In the genomic region with DNA sequence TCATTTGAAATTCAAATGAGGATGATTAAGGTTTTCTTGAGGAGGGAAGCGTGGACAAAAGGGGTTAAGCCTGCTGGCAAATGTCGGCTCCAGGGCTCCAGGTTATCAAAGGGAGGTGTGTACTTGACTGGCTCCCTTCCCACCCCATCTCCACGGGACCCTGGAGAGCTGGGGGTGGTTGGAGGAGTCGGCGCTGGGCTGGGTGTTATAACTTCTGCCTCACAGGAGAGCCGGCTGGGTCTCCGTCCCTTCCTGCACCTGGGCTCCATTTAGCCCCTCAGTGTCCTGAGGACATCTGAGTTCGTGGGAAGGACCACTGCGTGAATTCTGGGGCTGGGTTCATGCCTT, we compare ENCODE assay signal across 23 cellular contexts. TPM values are rescaled to one million over a fixed set of nuclear protein-coding genes. Genes with fewer than 3 reads are reported as not detected.
DNase-seq lines count a peak whose midpoint lies in the region; ATAC-seq and TF ChIP-seq lines count a peak whose summit lies in the region.
"Had no signal": no experiment of that assay in that cellular context is flagged by ENCODE, and none has a peak within 500 bp of the region (broad histone marks: within the 10 kb centered on the region; RNA-seq: fewer than 3 reads in every experiment).

No MANE protein-coding gene starts in this region.

- ATAC-seq in GM19023 (IDR thresholded peaks at IDR 0.05; ENCODE audit: unreplicated experiment) (peak; percentile 15), HG03342 (IDR thresholded peaks at IDR 0.05; ENCODE audit: unreplicated experiment) (no peak)
- ATAC-seq: K562; naive thymus-derived CD8-positive, alpha-beta T cell had no signal

- peak overlapping the region; percentile 39 for H3K4me3 ChIP-seq in HUES6 (ENCODE audit: low read depth, low read length)
- H3K4me3 ChIP-seq in endodermal cell (ENCODE audit: low read length), result peak overlapping the region; percentile 68
- H3K4me3 ChIP-seq in neural progenitor cell, result peak overlapping the region; percentile 43
- H3K4me3 ChIP-seq: breast epithelium, coronary artery, K562, sigmoid colon, testis, vagina had no signal

- peaks cover 7% of the 10 kb centered on the region for H3F3A ChIP-seq in neural progenitor cell (ENCODE audit: low read depth)

- no peaks in the 10 kb centered on the region for H4K20me1 ChIP-seq in neural progenitor cell (ENCODE audit: low read depth)

- DNase-seq in endodermal cell (peak; percentile 90), neural progenitor cell (ENCODE audit: low spot score) (peak; percentile 73), DMS79 treated with DMSO at 0.1 percent for 48 hours (lab: John Stamatoyannopoulos, UW) (no peak), SKM-1 (lab: John Stamatoyannopoulos, UW; ENCODE audit: unreplicated experiment) (no peak)
- no peak for DNase-seq in central memory CD4-positive, alpha-beta T cell
- DNase-seq: activated CD4-positive, CD25-positive, alpha-beta regulatory T cell treated with anti-CD3 and anti-CD28 coated beads, Interleukin-2, amount 50 U/mL, for 72 hours; activated gamma-delta T cell treated with Interleukin-2 at 50 U/mL for 16 hours; activated T-cell treated with anti-CD3 and anti-CD28 coated beads, Interleukin-2, amount 50 U/mL, for 1 hour; CD4-positive, CD25-positive, alpha-beta regulatory T cell; DMS 273 treated with DMSO at 0.1 percent for 48 hours; GDM1; naive thymus-derived CD8-positive, alpha-beta T cell; NCI-H1694 treated with DMSO at 0.1 percent for 48 hours; sigmoid colon; testis had no signal

- 14 to 18% methylated on average over 5 to 9 of the region's 9 CpGs for WGBS in endodermal cell (ENCODE audit: insufficient coverage in 1 of 2, insufficient read length in 1 of 2), 2 experiments

- H3K4me1 Mint-ChIP-seq in endodermal cell, result peaks cover 31% of the 10 kb centered on the region
- peaks cover 25% of the 10 kb centered on the region for H3K4me1 Mint-ChIP-seq in neural progenitor cell
- H3K4me1 Mint-ChIP-seq: CD4-positive, CD25-positive, alpha-beta regulatory T cell had no signal

- H3K27ac ChIP-seq in HUES6 (ENCODE audit: low read depth, low read length) (peak overlapping the region; percentile 56; the same call in 1 of the 2 replicates), endodermal cell (ENCODE audit: low read depth, low read length) (no peak overlapping the region), neural progenitor cell (no peak overlapping the region)
- H3K27ac ChIP-seq: breast epithelium, coronary artery, sigmoid colon, testis, vagina had no signal

- no peaks in the 10 kb centered on the region for H3K9me3 ChIP-seq in HUES6 (ENCODE audit: control insufficient read depth, insufficient read depth, low read depth, low read length)
- no peaks in the 10 kb centered on the region for H3K9me3 ChIP-seq in endodermal cell (ENCODE audit: control insufficient read depth, low read length)
- H3K9me3 ChIP-seq in neural progenitor cell (ENCODE audit: low read depth), result no peaks in the 10 kb centered on the region
- H3K9me3 ChIP-seq: breast epithelium, sigmoid colon, testis, vagina had no signal

- H3K27me3 ChIP-seq in HUES6 (ENCODE audit: control insufficient read depth, insufficient read depth, low read length) (peaks cover 11% of the 10 kb centered on the region), endodermal cell (ENCODE audit: control insufficient read depth, insufficient read depth, low read length, poor library complexity, severe bottlenecking) (peaks cover 17% of the 10 kb centered on the region), neural progenitor cell (peaks cover 15% of the 10 kb centered on the region)
- H3K27me3 ChIP-seq: breast epithelium, testis, vagina had no signal

- peaks cover 46% of the 10 kb centered on the region for H3K27me3 Mint-ChIP-seq in endodermal cell (ENCODE audit: insufficient read depth)
- peaks cover 15% of the 10 kb centered on the region for H3K27me3 Mint-ChIP-seq in neural progenitor cell (ENCODE audit: insufficient read depth, low read depth)

- H3K36me3 ChIP-seq in HUES6 (ENCODE audit: control insufficient read depth, insufficient read depth, low read length) (no peaks in the 10 kb centered on the region), endodermal cell (ENCODE audit: control insufficient read depth, insufficient read depth, low read length) (no peaks in the 10 kb centered on the region), neural progenitor cell (no peaks in the 10 kb centered on the region)
- H3K36me3 ChIP-seq: breast epithelium, sigmoid colon, vagina had no signal

- peak overlapping the region; percentile 56 for H3K4me3 Mint-ChIP-seq in endodermal cell
- H3K4me3 Mint-ChIP-seq in neural progenitor cell, result peak overlapping the region; percentile 75
- H3K4me3 Mint-ChIP-seq: CD4-positive, CD25-positive, alpha-beta regulatory T cell had no signal

- H3K27ac Mint-ChIP-seq in endodermal cell (peak overlapping the region; percentile 49), neural progenitor cell (peak overlapping the region; percentile 43)
- H3K27ac Mint-ChIP-seq: CD4-positive, CD25-positive, alpha-beta regulatory T cell had no signal

- H2AFZ ChIP-seq in neural progenitor cell (replicated peaks), result peak overlapping the region; percentile 15

- peaks cover 37% of the 10 kb centered on the region for H3K4me1 ChIP-seq in HUES6 (ENCODE audit: control insufficient read depth, insufficient read depth, low read length)
- H3K4me1 ChIP-seq in endodermal cell (ENCODE audit: control insufficient read depth, insufficient read depth, low read length), result peaks cover 9% of the 10 kb centered on the region
- peaks cover 20% of the 10 kb centered on the region for H3K4me1 ChIP-seq in neural progenitor cell
- H3K4me1 ChIP-seq: breast epithelium, sigmoid colon, testis, vagina had no signal

- H3K36me3 Mint-ChIP-seq in endodermal cell (ENCODE audit: low read depth) (no peaks in the 10 kb centered on the region), neural progenitor cell (no peaks in the 10 kb centered on the region)
- H3K36me3 Mint-ChIP-seq: CD4-positive, CD25-positive, alpha-beta regulatory T cell; naive thymus-derived CD8-positive, alpha-beta T cell had no signal

- H3K79me2 ChIP-seq in neural progenitor cell (ENCODE audit: low read depth), result no peaks in the 10 kb centered on the region

- no peaks in the 10 kb centered on the region for H3K9me3 Mint-ChIP-seq in endodermal cell
- H3K9me3 Mint-ChIP-seq in neural progenitor cell, result no peaks in the 10 kb centered on the region
- H3K9me3 Mint-ChIP-seq: naive thymus-derived CD8-positive, alpha-beta T cell had no signal

- no peak for TF ChIP-seq CTCF in endodermal cell (conservative IDR thresholded peaks at IDR 0.05)
- TF ChIP-seq CTCF in neural progenitor cell (IDR thresholded peaks at IDR 0.05), result no peak

- H3K9ac ChIP-seq in HUES6 (ENCODE audit: low read length) (peak overlapping the region; percentile 73), endodermal cell (ENCODE audit: extremely low read depth, low read length, poor library complexity, severe bottlenecking) (no peak overlapping the region), neural progenitor cell (no peak overlapping the region)

- H3K4me2 ChIP-seq in neural progenitor cell, result peak overlapping the region; percentile 81

RNA-seq across cellular contexts. Expression of a gene that starts 15.6 kb away (rescaled TPM):
- under 1 TPM in 1 of 2 donors, not detected in 1; 0.46 TPM for total RNA-seq in endodermal cell
- 0.18 TPM for polyA plus RNA-seq in endodermal cell (2013, experiment 1 of 2)
- polyA plus RNA-seq in endodermal cell (2013, experiment 2 of 2), result 0.12 TPM
- total RNA-seq in neural progenitor cell (ENCODE audit: low replicate concordance), result 1.4 TPM in 1 of 2 replicates, not detected in the other
- total RNA-seq: CD4-positive, CD25-positive, alpha-beta regulatory T cell; fibroblast of lung; K562; naive thymus-derived CD8-positive, alpha-beta T cell; sigmoid colon had no signal
- polyA plus RNA-seq: CD4-positive, CD25-positive, alpha-beta regulatory T cell; fibroblast of lung; K562 had no signal

RNA-seq across cellular contexts. Expression of a gene that starts 44.7 kb away (rescaled TPM):
- total RNA-seq in endodermal cell (1 to 10 TPM; 1.7 to 3.6 TPM), neural progenitor cell (ENCODE audit: low replicate concordance) (0.46 and 0.47 TPM in 2 replicates)
- polyA plus RNA-seq in endodermal cell (2013, experiment 1 of 2), result 15.1 TPM
- polyA plus RNA-seq in endodermal cell (2013, experiment 2 of 2), result 14.4 TPM

Comparison
In these comparisons a context has a peak if more than half of its experiments do, and no peak if none do; other contexts are left out.
1. DNase-seq: peak in endodermal cell (single experiment) and neural progenitor cell (single experiment); none in DMS79 treated with DMSO at 0.1 percent for 48 hours (single experiment), central memory CD4-positive, alpha-beta T cell (single experiment) and SKM-1 (single experiment).
2. Peak in every context shown above with its lines, with median percentiles within 50 percentile points of each other: H3K4me3 ChIP-seq.